Comparison of ENCODE assay signal across 1 cellular context in the genomic region with DNA sequence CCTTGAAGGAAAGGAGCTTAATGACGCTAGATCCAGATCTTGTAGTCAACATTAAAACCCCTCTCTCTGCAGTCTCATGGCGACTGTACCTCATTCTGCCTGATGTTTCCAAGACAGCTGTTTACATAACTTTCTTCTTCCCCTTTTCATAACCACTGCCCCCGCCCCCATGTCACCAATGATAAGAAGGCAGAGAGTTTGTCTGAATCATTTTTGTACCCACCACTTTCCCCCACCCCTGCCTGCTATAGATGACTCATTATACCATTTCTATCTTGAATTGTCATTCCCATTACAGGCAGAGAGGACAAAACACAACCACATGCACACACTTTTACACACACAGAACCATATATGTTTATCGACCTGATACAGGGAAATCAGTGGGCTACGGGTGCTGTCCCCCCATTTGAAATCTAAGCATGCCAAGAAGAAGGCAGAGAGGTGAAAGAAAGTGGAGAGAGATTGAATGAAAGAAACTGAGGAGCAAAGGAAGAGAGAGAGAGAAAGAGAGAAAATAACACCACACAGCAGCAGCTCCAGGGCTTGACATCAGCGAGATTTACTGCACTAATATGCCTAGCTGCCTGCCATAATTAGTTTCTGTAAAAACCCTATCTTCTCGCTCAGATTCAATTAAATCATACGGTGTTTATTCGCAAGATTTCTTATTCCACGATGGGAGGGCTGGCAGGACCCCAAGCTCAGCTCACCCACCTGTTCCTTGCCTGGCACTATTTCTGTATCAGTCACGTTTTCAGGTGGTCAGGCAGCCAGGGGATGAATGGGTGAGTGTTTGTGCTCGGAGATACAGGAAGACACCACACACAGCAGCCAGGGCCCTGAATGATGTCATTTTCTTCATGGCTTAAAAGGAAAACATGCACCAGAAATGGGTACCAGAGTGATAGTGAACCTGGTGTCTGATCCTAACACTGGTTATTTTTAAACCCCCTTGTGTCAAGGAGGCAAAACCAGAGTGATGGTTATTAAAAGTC.
TF ChIP-seq lines count a peak whose summit lies in the region.

No MANE protein-coding gene starts in this region.

TF ChIP-seq in K562, 482 proteins besides CTCF, POLR2A, EP300 and RAD21 (continued from another document and continues in another):
- TF ChIP-seq, protein P1, sequence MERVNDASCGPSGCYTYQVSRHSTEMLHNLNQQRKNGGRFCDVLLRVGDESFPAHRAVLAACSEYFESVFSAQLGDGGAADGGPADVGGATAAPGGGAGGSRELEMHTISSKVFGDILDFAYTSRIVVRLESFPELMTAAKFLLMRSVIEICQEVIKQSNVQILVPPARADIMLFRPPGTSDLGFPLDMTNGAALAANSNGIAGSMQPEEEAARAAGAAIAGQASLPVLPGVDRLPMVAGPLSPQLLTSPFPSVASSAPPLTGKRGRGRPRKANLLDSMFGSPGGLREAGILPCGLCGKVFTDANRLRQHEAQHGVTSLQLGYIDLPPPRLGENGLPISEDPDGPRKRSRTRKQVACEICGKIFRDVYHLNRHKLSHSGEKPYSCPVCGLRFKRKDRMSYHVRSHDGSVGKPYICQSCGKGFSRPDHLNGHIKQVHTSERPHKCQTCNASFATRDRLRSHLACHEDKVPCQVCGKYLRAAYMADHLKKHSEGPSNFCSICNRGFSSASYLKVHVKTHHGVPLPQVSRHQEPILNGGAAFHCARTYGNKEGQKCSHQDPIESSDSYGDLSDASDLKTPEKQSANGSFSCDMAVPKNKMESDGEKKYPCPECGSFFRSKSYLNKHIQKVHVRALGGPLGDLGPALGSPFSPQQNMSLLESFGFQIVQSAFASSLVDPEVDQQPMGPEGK (CRISPR knock-in tag; IDR thresholded peaks at IDR 0.05; ENCODE audit: borderline replicate concordance) = no peak
- peak; percentile 83 for TF ChIP-seq ARID1B (IDR thresholded peaks at IDR 0.05)
- TF ChIP-seq MTA1 (IDR thresholded peaks at IDR 0.05; ENCODE audit: borderline replicate concordance) = peak; percentile 26; the same call in 1 of the 2 replicates
- TF ChIP-seq FUS (optimal IDR thresholded peaks at IDR 0.05; ENCODE audit: low read depth, low read length) = no peak
- TF ChIP-seq, protein P2, sequence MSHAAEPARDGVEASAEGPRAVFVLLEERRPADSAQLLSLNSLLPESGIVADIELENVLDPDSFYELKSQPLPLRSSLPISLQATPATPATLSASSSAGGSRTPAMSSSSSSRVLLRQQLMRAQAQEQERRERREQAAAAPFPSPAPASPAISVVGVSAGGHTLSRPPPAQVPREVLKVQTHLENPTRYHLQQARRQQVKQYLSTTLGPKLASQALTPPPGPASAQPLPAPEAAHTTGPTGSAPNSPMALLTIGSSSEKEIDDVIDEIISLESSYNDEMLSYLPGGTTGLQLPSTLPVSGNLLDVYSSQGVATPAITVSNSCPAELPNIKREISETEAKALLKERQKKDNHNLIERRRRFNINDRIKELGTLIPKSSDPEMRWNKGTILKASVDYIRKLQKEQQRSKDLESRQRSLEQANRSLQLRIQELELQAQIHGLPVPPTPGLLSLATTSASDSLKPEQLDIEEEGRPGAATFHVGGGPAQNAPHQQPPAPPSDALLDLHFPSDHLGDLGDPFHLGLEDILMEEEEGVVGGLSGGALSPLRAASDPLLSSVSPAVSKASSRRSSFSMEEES (CRISPR knock-in tag; IDR thresholded peaks at IDR 0.05) = no peak
- no peak for TF ChIP-seq NFRKB (IDR thresholded peaks at IDR 0.05; ENCODE audit: low read depth)
- TF ChIP-seq ZNF143 (CRISPR knock-in tag; IDR thresholded peaks at IDR 0.05) = no peak
- no peak for TF ChIP-seq ZNF583 (CRISPR knock-in tag; IDR thresholded peaks at IDR 0.05)
- TF ChIP-seq, protein P3, sequence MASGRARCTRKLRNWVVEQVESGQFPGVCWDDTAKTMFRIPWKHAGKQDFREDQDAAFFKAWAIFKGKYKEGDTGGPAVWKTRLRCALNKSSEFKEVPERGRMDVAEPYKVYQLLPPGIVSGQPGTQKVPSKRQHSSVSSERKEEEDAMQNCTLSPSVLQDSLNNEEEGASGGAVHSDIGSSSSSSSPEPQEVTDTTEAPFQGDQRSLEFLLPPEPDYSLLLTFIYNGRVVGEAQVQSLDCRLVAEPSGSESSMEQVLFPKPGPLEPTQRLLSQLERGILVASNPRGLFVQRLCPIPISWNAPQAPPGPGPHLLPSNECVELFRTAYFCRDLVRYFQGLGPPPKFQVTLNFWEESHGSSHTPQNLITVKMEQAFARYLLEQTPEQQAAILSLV (tag; IDR thresholded peaks at IDR 0.05) = no peak
- no peak for TF ChIP-seq ZNF146 (CRISPR knock-in tag; IDR thresholded peaks at IDR 0.05; ENCODE audit: unreplicated experiment)
- TF ChIP-seq, protein P4, sequence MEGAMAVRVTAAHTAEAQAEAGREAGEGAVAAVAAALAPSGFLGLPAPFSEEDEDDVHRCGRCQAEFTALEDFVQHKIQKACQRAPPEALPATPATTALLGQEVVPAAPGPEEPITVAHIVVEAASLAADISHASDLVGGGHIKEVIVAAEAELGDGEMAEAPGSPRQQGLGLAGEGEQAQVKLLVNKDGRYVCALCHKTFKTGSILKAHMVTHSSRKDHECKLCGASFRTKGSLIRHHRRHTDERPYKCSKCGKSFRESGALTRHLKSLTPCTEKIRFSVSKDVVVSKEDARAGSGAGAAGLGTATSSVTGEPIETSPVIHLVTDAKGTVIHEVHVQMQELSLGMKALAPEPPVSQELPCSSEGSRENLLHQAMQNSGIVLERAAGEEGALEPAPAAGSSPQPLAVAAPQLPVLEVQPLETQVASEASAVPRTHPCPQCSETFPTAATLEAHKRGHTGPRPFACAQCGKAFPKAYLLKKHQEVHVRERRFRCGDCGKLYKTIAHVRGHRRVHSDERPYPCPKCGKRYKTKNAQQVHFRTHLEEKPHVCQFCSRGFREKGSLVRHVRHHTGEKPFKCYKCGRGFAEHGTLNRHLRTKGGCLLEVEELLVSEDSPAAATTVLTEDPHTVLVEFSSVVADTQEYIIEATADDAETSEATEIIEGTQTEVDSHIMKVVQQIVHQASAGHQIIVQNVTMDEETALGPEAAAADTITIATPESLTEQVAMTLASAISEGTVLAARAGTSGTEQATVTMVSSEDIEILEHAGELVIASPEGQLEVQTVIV (CRISPR knock-in tag; IDR thresholded peaks at IDR 0.05; ENCODE audit: borderline replicate concordance) = no peak
- no peak for TF ChIP-seq ZNF124 (CRISPR knock-in tag; IDR thresholded peaks at IDR 0.05)
- TF ChIP-seq ZNF165 (CRISPR knock-in tag; IDR thresholded peaks at IDR 0.05; ENCODE audit: borderline replicate concordance) = no peak
- TF ChIP-seq, protein P5, sequence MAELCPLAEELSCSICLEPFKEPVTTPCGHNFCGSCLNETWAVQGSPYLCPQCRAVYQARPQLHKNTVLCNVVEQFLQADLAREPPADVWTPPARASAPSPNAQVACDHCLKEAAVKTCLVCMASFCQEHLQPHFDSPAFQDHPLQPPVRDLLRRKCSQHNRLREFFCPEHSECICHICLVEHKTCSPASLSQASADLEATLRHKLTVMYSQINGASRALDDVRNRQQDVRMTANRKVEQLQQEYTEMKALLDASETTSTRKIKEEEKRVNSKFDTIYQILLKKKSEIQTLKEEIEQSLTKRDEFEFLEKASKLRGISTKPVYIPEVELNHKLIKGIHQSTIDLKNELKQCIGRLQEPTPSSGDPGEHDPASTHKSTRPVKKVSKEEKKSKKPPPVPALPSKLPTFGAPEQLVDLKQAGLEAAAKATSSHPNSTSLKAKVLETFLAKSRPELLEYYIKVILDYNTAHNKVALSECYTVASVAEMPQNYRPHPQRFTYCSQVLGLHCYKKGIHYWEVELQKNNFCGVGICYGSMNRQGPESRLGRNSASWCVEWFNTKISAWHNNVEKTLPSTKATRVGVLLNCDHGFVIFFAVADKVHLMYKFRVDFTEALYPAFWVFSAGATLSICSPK (IDR thresholded peaks at IDR 0.05; ENCODE audit: borderline replicate concordance) = no peak
- TF ChIP-seq FOXM1 (IDR thresholded peaks at IDR 0.05; ENCODE audit: low read depth) = no peak
- TF ChIP-seq FOXM1 (CRISPR knock-in tag; IDR thresholded peaks at IDR 0.05; ENCODE audit: low read depth) = no peak
- TF ChIP-seq NELFE (IDR thresholded peaks at IDR 0.05; ENCODE audit: insufficient read depth, insufficient read length) = no peak
- TF ChIP-seq KLF1 (tag; IDR thresholded peaks at IDR 0.05) = no peak
- no peak for TF ChIP-seq HDAC8 (tag; IDR thresholded peaks at IDR 0.05)
- TF ChIP-seq, protein P6, sequence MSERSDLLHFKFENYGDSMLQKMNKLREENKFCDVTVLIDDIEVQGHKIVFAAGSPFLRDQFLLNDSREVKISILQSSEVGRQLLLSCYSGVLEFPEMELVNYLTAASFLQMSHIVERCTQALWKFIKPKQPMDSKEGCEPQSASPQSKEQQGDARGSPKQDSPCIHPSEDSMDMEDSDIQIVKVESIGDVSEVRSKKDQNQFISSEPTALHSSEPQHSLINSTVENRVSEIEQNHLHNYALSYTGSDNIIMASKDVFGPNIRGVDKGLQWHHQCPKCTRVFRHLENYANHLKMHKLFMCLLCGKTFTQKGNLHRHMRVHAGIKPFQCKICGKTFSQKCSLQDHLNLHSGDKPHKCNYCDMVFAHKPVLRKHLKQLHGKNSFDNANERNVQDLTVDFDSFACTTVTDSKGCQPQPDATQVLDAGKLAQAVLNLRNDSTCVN (CRISPR knock-in tag; IDR thresholded peaks at IDR 0.05) = no peak
- no peak for TF ChIP-seq MCM2 (IDR thresholded peaks at IDR 0.05; ENCODE audit: low read depth)
- TF ChIP-seq, protein P7, sequence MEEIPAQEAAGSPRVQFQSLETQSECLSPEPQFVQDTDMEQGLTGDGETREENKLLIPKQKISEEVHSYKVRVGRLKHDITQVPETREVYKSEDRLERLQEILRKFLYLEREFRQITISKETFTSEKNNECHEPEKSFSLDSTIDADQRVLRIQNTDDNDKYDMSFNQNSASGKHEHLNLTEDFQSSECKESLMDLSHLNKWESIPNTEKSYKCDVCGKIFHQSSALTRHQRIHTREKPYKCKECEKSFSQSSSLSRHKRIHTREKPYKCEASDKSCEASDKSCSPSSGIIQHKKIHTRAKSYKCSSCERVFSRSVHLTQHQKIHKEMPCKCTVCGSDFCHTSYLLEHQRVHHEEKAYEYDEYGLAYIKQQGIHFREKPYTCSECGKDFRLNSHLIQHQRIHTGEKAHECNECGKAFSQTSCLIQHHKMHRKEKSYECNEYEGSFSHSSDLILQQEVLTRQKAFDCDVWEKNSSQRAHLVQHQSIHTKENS (CRISPR knock-in tag; IDR thresholded peaks at IDR 0.05) = no peak
- no peak for TF ChIP-seq ZNF184 (CRISPR knock-in tag; IDR thresholded peaks at IDR 0.05)
- TF ChIP-seq, protein P8, sequence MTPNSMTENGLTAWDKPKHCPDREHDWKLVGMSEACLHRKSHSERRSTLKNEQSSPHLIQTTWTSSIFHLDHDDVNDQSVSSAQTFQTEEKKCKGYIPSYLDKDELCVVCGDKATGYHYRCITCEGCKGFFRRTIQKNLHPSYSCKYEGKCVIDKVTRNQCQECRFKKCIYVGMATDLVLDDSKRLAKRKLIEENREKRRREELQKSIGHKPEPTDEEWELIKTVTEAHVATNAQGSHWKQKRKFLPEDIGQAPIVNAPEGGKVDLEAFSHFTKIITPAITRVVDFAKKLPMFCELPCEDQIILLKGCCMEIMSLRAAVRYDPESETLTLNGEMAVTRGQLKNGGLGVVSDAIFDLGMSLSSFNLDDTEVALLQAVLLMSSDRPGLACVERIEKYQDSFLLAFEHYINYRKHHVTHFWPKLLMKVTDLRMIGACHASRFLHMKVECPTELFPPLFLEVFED (CRISPR knock-in tag; conservative IDR thresholded peaks at IDR 0.05) = no peak
- no peak for TF ChIP-seq MBD2 (IDR thresholded peaks at IDR 0.05; ENCODE audit: borderline replicate concordance, low read depth)
- TF ChIP-seq GABPB1 (CRISPR knock-in tag; IDR thresholded peaks at IDR 0.05) = no peak
- TF ChIP-seq MCM7 (IDR thresholded peaks at IDR 0.05) = no peak
- TF ChIP-seq, protein P9, sequence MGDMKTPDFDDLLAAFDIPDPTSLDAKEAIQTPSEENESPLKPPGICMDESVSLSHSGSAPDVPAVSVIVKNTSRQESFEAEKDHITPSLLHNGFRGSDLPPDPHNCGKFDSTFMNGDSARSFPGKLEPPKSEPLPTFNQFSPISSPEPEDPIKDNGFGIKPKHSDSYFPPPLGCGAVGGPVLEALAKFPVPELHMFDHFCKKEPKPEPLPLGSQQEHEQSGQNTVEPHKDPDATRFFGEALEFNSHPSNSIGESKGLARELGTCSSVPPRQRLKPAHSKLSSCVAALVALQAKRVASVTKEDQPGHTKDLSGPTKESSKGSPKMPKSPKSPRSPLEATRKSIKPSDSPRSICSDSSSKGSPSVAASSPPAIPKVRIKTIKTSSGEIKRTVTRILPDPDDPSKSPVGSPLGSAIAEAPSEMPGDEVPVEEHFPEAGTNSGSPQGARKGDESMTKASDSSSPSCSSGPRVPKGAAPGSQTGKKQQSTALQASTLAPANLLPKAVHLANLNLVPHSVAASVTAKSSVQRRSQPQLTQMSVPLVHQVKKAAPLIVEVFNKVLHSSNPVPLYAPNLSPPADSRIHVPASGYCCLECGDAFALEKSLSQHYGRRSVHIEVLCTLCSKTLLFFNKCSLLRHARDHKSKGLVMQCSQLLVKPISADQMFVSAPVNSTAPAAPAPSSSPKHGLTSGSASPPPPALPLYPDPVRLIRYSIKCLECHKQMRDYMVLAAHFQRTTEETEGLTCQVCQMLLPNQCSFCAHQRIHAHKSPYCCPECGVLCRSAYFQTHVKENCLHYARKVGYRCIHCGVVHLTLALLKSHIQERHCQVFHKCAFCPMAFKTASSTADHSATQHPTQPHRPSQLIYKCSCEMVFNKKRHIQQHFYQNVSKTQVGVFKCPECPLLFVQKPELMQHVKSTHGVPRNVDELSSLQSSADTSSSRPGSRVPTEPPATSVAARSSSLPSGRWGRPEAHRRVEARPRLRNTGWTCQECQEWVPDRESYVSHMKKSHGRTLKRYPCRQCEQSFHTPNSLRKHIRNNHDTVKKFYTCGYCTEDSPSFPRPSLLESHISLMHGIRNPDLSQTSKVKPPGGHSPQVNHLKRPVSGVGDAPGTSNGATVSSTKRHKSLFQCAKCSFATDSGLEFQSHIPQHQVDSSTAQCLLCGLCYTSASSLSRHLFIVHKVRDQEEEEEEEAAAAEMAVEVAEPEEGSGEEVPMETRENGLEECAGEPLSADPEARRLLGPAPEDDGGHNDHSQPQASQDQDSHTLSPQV (IDR thresholded peaks at IDR 0.05) = no peak
- no peak for TF ChIP-seq ZNF253 (CRISPR knock-in tag; conservative IDR thresholded peaks at IDR 0.05)
- TF ChIP-seq, protein P10, sequence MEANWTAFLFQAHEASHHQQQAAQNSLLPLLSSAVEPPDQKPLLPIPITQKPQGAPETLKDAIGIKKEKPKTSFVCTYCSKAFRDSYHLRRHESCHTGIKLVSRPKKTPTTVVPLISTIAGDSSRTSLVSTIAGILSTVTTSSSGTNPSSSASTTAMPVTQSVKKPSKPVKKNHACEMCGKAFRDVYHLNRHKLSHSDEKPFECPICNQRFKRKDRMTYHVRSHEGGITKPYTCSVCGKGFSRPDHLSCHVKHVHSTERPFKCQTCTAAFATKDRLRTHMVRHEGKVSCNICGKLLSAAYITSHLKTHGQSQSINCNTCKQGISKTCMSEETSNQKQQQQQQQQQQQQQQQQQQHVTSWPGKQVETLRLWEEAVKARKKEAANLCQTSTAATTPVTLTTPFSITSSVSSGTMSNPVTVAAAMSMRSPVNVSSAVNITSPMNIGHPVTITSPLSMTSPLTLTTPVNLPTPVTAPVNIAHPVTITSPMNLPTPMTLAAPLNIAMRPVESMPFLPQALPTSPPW (CRISPR knock-in tag; IDR thresholded peaks at IDR 0.05) = peak; percentile 94
- TF ChIP-seq, protein P11, sequence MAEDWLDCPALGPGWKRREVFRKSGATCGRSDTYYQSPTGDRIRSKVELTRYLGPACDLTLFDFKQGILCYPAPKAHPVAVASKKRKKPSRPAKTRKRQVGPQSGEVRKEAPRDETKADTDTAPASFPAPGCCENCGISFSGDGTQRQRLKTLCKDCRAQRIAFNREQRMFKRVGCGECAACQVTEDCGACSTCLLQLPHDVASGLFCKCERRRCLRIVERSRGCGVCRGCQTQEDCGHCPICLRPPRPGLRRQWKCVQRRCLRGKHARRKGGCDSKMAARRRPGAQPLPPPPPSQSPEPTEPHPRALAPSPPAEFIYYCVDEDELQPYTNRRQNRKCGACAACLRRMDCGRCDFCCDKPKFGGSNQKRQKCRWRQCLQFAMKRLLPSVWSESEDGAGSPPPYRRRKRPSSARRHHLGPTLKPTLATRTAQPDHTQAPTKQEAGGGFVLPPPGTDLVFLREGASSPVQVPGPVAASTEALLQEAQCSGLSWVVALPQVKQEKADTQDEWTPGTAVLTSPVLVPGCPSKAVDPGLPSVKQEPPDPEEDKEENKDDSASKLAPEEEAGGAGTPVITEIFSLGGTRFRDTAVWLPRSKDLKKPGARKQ (CRISPR knock-in tag; IDR thresholded peaks at IDR 0.05) = no peak
